26 cellular contexts compared by ENCODE assay signal in the genomic region with DNA sequence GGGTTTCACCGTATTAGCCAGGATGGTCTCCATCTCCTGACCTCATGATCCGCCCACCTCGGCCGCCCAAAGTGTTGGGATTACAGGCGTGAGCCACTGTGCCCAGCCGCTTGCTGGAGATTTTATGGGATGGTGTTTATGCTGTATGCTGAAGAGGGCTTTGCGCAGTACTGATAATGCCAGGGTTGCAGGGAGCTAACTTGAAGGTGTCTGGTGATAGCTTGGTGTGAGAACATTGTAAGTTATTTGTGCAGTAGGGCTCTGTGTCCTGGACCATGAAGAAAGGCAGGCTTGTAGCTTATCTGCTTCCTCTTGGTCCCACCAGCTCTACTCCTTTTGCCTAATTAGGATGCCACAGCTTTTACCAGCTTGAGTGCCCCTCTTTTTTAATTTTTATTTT.
"Had no signal": no experiment of that assay in that cellular context is flagged by ENCODE, and none has a peak within 500 bp of the region (broad histone marks: within the 10 kb centered on the region; RNA-seq: fewer than 3 reads in every experiment).

No MANE protein-coding gene starts in this region.

- H3K9me3 ChIP-seq: stomach, suprapubic skin, testis, thoracic aorta, thyroid gland, tibial artery, tibial nerve, transverse colon, upper lobe of left lung, upper lobe of right lung, uterus, vagina had no signal

- H3K27ac ChIP-seq: stomach, suprapubic skin, testis, thoracic aorta, thyroid gland, tibial artery, tibial nerve, transverse colon, upper lobe of left lung, upper lobe of right lung, uterus, vagina had no signal

- H3K4me1 ChIP-seq: stomach, suprapubic skin, testis, thyroid gland, tibial artery, tibial nerve, transverse colon, upper lobe of left lung, upper lobe of right lung, uterus, vagina had no signal

- H3K36me3 ChIP-seq: stomach, suprapubic skin, thoracic aorta, thyroid gland, tibial artery, tibial nerve, transverse colon, upper lobe of left lung, upper lobe of right lung, uterus, vagina had no signal

- DNase-seq: stimulated activated CD4-positive, alpha-beta T cell treated with anti-CD3 and anti-CD28 coated beads, Interleukin-2, amount 100 ng/mL, for 48 hours; stimulated activated CD4-positive, alpha-beta T cell treated with anti-CD3 and anti-CD28 coated beads, Interleukin-4, amount 100 ng/mL, for 1 hour; stimulated activated CD4-positive, alpha-beta T cell treated with anti-CD3 and anti-CD28 coated beads, Interleukin-4, amount 100 ng/mL, for 24 hours; stimulated activated CD4-positive, alpha-beta T cell treated with anti-CD3 and anti-CD28 coated beads, Interleukin-4, amount 100 ng/mL, for 4 hours; stimulated activated CD8-positive, alpha-beta memory T cell treated with anti-CD3 and anti-CD28 coated beads, Interleukin-4, amount 100 ng/mL, for 48 hours; stimulated activated naive B cell treated with anti-CD40 and anti-IgM and Interleukin-4, amounts not matched to agents 10 μg/mL and 1 μg/mL and 100 μg/mL, for 72 hours; stimulated activated naive CD4-positive, alpha-beta T cell; stimulated activated naive CD4-positive, alpha-beta T cell treated with Interleukin-2 at 50 U/mL for 16 hours; stimulated activated naive CD8-positive, alpha-beta T cell treated with anti-CD3 and anti-CD28 coated beads, Interleukin-15, amount 100 ng/mL, for 72 hours; stimulated activated naive CD8-positive, alpha-beta T cell treated with anti-CD3 and anti-CD28 coated beads, Interleukin-15, Interleukin-2, amounts not matched to agents 100 U/mL and 50 U/mL, for 24 hours; stomach; substantia nigra; testis; thyroid gland; tibial artery; transverse colon; trophoblast cell; upper lobe of left lung; upper lobe of right lung; uterus had no signal

- H3K27me3 ChIP-seq: stomach, suprapubic skin, testis, thyroid gland, tibial artery, tibial nerve, transverse colon, upper lobe of left lung, upper lobe of right lung, uterus, vagina had no signal

- ATAC-seq: stimulated activated effector memory CD8-positive, alpha-beta T cell treated with anti-CD3 and anti-CD28 coated beads, Interleukin-12 subunit alpha, Interleukin-12 subunit beta, amount 100 ng/mL, for 72 hours; stimulated activated memory B cell treated with anti-CD40 and anti-IgM and Interleukin-4, amounts not matched to agents 10 μg/mL and 1 μg/mL and 100 μg/mL, for 72 hours; stimulated activated naive B cell treated with anti-CD40 and anti-IgM and Interleukin-4, amounts not matched to agents 10 μg/mL and 1 μg/mL and 100 μg/mL, for 72 hours; stimulated activated naive CD8-positive, alpha-beta T cell treated with anti-CD3 and anti-CD28 coated beads, Interleukin-15, amount 100 ng/mL, for 72 hours; stimulated activated naive CD8-positive, alpha-beta T cell treated with anti-CD3 and anti-CD28 coated beads, Interleukin-15, Interleukin-2, amounts not matched to agents 100 U/mL and 50 U/mL, for 24 hours; upper lobe of right lung had no signal

- H3K4me3 ChIP-seq: stomach, suprapubic skin, testis, thoracic aorta, thyroid gland, tibial artery, tibial nerve, transverse colon, upper lobe of left lung, upper lobe of right lung, uterus, vagina had no signal
